Comparison of ENCODE assay signal across 15 cellular contexts in the genomic region with DNA sequence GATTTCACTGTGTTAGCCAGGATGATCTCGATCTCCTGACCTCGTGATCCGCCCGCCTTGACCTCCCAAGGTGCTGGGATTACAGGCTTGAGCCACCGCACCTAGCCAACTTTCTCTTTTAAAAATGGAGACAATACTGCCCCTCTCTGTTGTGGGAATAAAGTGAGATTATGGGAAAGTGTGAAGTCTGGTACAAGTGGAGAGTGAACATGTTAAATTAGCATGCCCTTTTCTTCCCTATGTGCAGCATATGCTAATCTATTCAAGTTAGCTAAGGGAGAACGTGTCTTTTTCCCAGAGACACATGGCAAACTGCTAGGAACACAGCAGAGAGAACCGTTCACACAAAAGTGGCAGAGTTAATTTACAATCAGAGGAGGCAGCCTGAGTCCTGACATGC. TPM values are rescaled to one million over a fixed set of nuclear protein-coding genes. Genes with fewer than 3 reads are reported as not detected.
DNase-seq lines count a peak whose midpoint lies in the region; ATAC-seq and TF ChIP-seq lines count a peak whose summit lies in the region.
"Had no signal": no experiment of that assay in that cellular context is flagged by ENCODE, and none has a peak within 500 bp of the region (broad histone marks: within the 10 kb centered on the region; RNA-seq: fewer than 3 reads in every experiment).

No MANE protein-coding gene starts in this region.

- no peaks in the 10 kb centered on the region for H3K27me3 ChIP-seq in CD4-positive, alpha-beta memory T cell (ENCODE audit: insufficient read depth, low read length)
- H3K27me3 ChIP-seq in HCT116 (ENCODE audit: insufficient read depth, low read length) (no peaks in the 10 kb centered on the region), suprapubic skin (no peaks in the 10 kb centered on the region)
- H3K27me3 ChIP-seq: dorsolateral prefrontal cortex had no signal

- peak overlapping the region; percentile 100 for H3K4me2 ChIP-seq in HCT116 (ENCODE audit: low read length)

- RAD21 ChIA-PET in HCT116 (lab: Charles Lee; ENCODE audit: low non-redundant PET in 1 of 2, low total read pairs in 2 of 2, uncharacterized antibody in 2 of 2, unreplicated experiment in 2 of 2), result interaction anchor here in 1 of 2 experiments (1.6 kb wide), 1 partner anchor 28 kb away, joined by 3 read pairs; the partner anchor contains the start of gene MLF2

- peaks cover 29% of the 10 kb centered on the region for H3K36me3 ChIP-seq in CD4-positive, alpha-beta memory T cell (ENCODE audit: insufficient read depth, low read length)
- H3K36me3 ChIP-seq in HCT116 (ENCODE audit: control insufficient read depth in 1 of 2, insufficient read depth in 2 of 2, low read length in 2 of 2) (peaks cover 17 to 20% of the 10 kb centered on the region in 2 experiments; a peak in 3 of 4 replicates), suprapubic skin (peaks cover 31% of the 10 kb centered on the region)

- H3K27ac ChIP-seq in CD4-positive, alpha-beta memory T cell (ENCODE audit: low read depth, low read length), result no peak overlapping the region
- H3K27ac ChIP-seq in HCT116 (ENCODE audit: low read depth, low read length) (no peak overlapping the region), suprapubic skin (no peak overlapping the region)

- no peak for TF ChIP-seq CTCF in HCT116 (IDR thresholded peaks at IDR 0.05 in 2 of 3, conservative IDR thresholded peaks at IDR 0.05 in 1 of 3; ENCODE audit: borderline replicate concordance in 1 of 3, insufficient read depth in 1 of 3, low read depth in 2 of 3, low read length in 2 of 3)
- no peak for TF ChIP-seq CTCF in nephron progenitor cell (IDR thresholded peaks at IDR 0.05)
- no peak for TF ChIP-seq CTCF in suprapubic skin (IDR thresholded peaks at IDR 0.05)

- H3K9me2 ChIP-seq in HCT116 (ENCODE audit: insufficient read depth), result no peaks in the 10 kb centered on the region

- H3K9ac ChIP-seq in HCT116 (ENCODE audit: low read length), result no peak overlapping the region

- peak overlapping the region in 7 of 8 donors; percentile 12 to 89 (median 20) for H3K4me3 Mint-ChIP-seq in CD4-positive, alpha-beta memory T cell
- peak overlapping the region; percentile 90 for H3K4me3 Mint-ChIP-seq in activated T-helper 17 cell treated with anti-CD3 and anti-CD28 coated beads, Interleukin-2, amount 50 U/mL, for 72 hours
- H3K4me3 Mint-ChIP-seq in nephron progenitor cell, result peak overlapping the region; percentile 62

- H2AFZ ChIP-seq in HCT116 (ENCODE audit: low read depth, low read length, poor library complexity, severe bottlenecking), result no peak overlapping the region

- TF ChIP-seq RAD21 in HCT116 (IDR thresholded peaks at IDR 0.05; ENCODE audit: low read depth), result no peak

- no peaks in the 10 kb centered on the region for H3K9me3 ChIP-seq in CD4-positive, alpha-beta memory T cell (ENCODE audit: control insufficient read depth in 1 of 2, low read length in 2 of 2)
- H3K9me3 ChIP-seq in HCT116 (ENCODE audit: control insufficient read depth in 1 of 2, insufficient read depth in 1 of 2, low read depth in 1 of 2, low read length in 2 of 2) (no peaks in the 10 kb centered on the region), suprapubic skin (no peaks in the 10 kb centered on the region)
- H3K9me3 ChIP-seq: thoracic aorta had no signal

- H3K4me1 Mint-ChIP-seq in CD4-positive, alpha-beta memory T cell, result peaks cover 15 to 31% (median 22%) of the 10 kb centered on the region in 4 donors
- peaks cover 26% of the 10 kb centered on the region for H3K4me1 Mint-ChIP-seq in activated T-helper 17 cell treated with anti-CD3 and anti-CD28 coated beads, Interleukin-2, amount 50 U/mL, for 72 hours
- H3K4me1 Mint-ChIP-seq in nephron progenitor cell, result peaks cover 40% of the 10 kb centered on the region

- ATAC-seq in HCT116, result no peak
- no peak for ATAC-seq in activated T-helper 17 cell treated with anti-CD3 and anti-CD28 coated beads, Interleukin-2, amount 50 U/mL, for 72 hours (replicated peaks)
- ATAC-seq: sciatic nerve had no signal

- peak overlapping the region in 5 of 7 donors; percentile 16 to 73 (median 51) for H3K27ac Mint-ChIP-seq in CD4-positive, alpha-beta memory T cell
- H3K27ac Mint-ChIP-seq in activated T-helper 17 cell treated with anti-CD3 and anti-CD28 coated beads, Interleukin-2, amount 50 U/mL, for 72 hours, result peak overlapping the region; percentile 11
- H3K27ac Mint-ChIP-seq in nephron progenitor cell, result no peak overlapping the region

- no peak overlapping the region for H3K4me3 ChIP-seq in CD4-positive, alpha-beta memory T cell (ENCODE audit: low read length in 2 of 2)
- H3K4me3 ChIP-seq in HCT116 (replicated peaks in 1 of 2; ENCODE audit: low read depth in 1 of 2, low read length in 2 of 2) (no peak overlapping the region), suprapubic skin (no peak overlapping the region)

- no peak for DNase-seq in CD4-positive, alpha-beta memory T cell
- no peak for DNase-seq in HCT116 (ENCODE audit: low read depth, low spot score)
- DNase-seq in nephron progenitor cell, result no peak
- DNase-seq in suprapubic skin (ENCODE audit: low spot score in 2 of 2), result no peak
- no peak for DNase-seq in amygdala (lab: John Stamatoyannopoulos, UW)
- no peak for DNase-seq in H4 (ENCODE audit: low spot score)
- DNase-seq: activated CD4-positive, CD25-positive, alpha-beta regulatory T cell treated with anti-CD3 and anti-CD28 coated beads, Interleukin-2, amount 50 U/mL, for 72 hours; dorsolateral prefrontal cortex; GOT3; NCI-H1436 treated with DMSO at 0.1 percent for 48 hours; NCI-H526 had no signal

- WGBS in suprapubic skin, result 90% methylated on average over 7 of the region's 7 CpGs

- no TSS peak for BruUV-seq in HCT116 (replicated peaks; lab: Mats Ljungman, UMichigan)

- no peaks in the 10 kb centered on the region for H3K9me3 Mint-ChIP-seq in CD4-positive, alpha-beta memory T cell
- H3K9me3 Mint-ChIP-seq in activated T-helper 17 cell treated with anti-CD3 and anti-CD28 coated beads, Interleukin-2, amount 50 U/mL, for 72 hours, result peaks cover 3% of the 10 kb centered on the region
- peaks cover 4% of the 10 kb centered on the region for H3K9me3 Mint-ChIP-seq in nephron progenitor cell

- TF ChIP-seq POLR2A in HCT116 (IDR thresholded peaks at IDR 0.05; ENCODE audit: borderline replicate concordance, extremely low read depth, insufficient read depth, insufficient read length) (no peak), suprapubic skin (IDR thresholded peaks at IDR 0.05) (no peak)

- H3K36me3 Mint-ChIP-seq in CD4-positive, alpha-beta memory T cell, result peaks cover 29 to 36% of the 10 kb centered on the region in 2 donors
- peaks cover 48% of the 10 kb centered on the region for H3K36me3 Mint-ChIP-seq in activated T-helper 17 cell treated with anti-CD3 and anti-CD28 coated beads, Interleukin-2, amount 50 U/mL, for 72 hours (ENCODE audit: low read depth)
- peaks cover 18% of the 10 kb centered on the region for H3K36me3 Mint-ChIP-seq in nephron progenitor cell (ENCODE audit: low read depth)

- POLR2A ChIA-PET in CD4-positive, alpha-beta memory T cell (lab: Charles Lee; ENCODE audit: partially characterized antibody), result interaction anchor here (1.5 to 4.5 kb wide), 5 partner anchors 28 to 67 kb away, joined by 3 to 158 read pairs (median 18); partner anchors contain the start of genes MLF2 and ZNF384
- POLR2A ChIA-PET in HCT116 (lab: Charles Lee), result no interaction called here

- H4K20me1 ChIP-seq in HCT116 (ENCODE audit: insufficient read depth), result no peaks in the 10 kb centered on the region

- no peaks in the 10 kb centered on the region for H3K27me3 Mint-ChIP-seq in CD4-positive, alpha-beta memory T cell
- H3K27me3 Mint-ChIP-seq in activated T-helper 17 cell treated with anti-CD3 and anti-CD28 coated beads, Interleukin-2, amount 50 U/mL, for 72 hours, result no peaks in the 10 kb centered on the region
- H3K27me3 Mint-ChIP-seq in nephron progenitor cell (ENCODE audit: low read depth, poor library complexity), result peaks cover 12% of the 10 kb centered on the region

- intact Hi-C loops in CD4-positive, alpha-beta memory T cell (cut with micrococcal nuclease), result no loop called here
- intact Hi-C loops in HCT116 (cut with micrococcal nuclease), result no loop called here

- peaks cover 14% of the 10 kb centered on the region; the same call in 1 of the 2 replicates for H3K79me2 ChIP-seq in HCT116 (ENCODE audit: insufficient read depth, low read length)

- TF ChIP-seq EP300 in suprapubic skin (IDR thresholded peaks at IDR 0.05), result no peak

- CTCF ChIA-PET in CD4-positive, alpha-beta memory T cell (lab: Charles Lee; ENCODE audit: partially characterized antibody), result interaction anchor here (0.6 to 3.9 kb wide), 5 partner anchors 28 to 101 kb away, joined by 3 to 32 read pairs (median 9); partner anchors contain the start of genes MLF2 and ZNF384
- CTCF ChIA-PET in HCT116 (lab: Charles Lee), result interaction anchor here (2.7 kb wide), 1 partner anchor 28 kb away, joined by 16 read pairs; the partner anchor contains the start of gene MLF2

- peaks cover 21% of the 10 kb centered on the region for H3K4me1 ChIP-seq in CD4-positive, alpha-beta memory T cell (ENCODE audit: insufficient read depth, low read length)
- H3K4me1 ChIP-seq in HCT116 (ENCODE audit: control insufficient read depth in 1 of 2, insufficient read depth in 2 of 2, low read length in 2 of 2) (peaks cover 5 to 26% of the 10 kb centered on the region in 2 experiments; a peak in 3 of 4 replicates), suprapubic skin (peaks cover 13% of the 10 kb centered on the region)

RNA-seq across cellular contexts. Expression of gene COPS7A, which starts 1.5 kb away (rescaled TPM):
- 10 to 100 TPM; 36.9 to 37.7 TPM for total RNA-seq in CD4-positive, alpha-beta memory T cell
- 10 to 100 TPM; 44.7 to 48.6 TPM for polyA plus RNA-seq in CD4-positive, alpha-beta memory T cell
- total RNA-seq in HCT116 (2021; ENCODE audit: unreplicated experiment) (67.8 TPM), suprapubic skin (10 to 100 TPM; 50.2 to 70.7 (median 66.6) TPM)
- polyA plus RNA-seq in HCT116 (2012), result 92.1 and 108 TPM in 2 replicates
- 10 to 100 TPM; 36.5 to 38.7 TPM for total RNA-seq in activated T-helper 17 cell treated with anti-CD3 and anti-CD28 coated beads, Interleukin-2, amount 50 U/mL, for 72 hours
- 93.8 and 93.9 TPM in 2 replicates for total RNA-seq in H4 (2014; rRNA removed; shearing (Covaris generic))

RNA-seq across cellular contexts. Expression of gene PIANP, which starts 24.7 kb away (rescaled TPM):
- 1 to 10 TPM; 1.3 to 1.5 TPM for total RNA-seq in CD4-positive, alpha-beta memory T cell
- polyA plus RNA-seq in CD4-positive, alpha-beta memory T cell, result under 1 TPM; 0.61 to 0.69 TPM
- not detected for total RNA-seq in HCT116 (2021; ENCODE audit: unreplicated experiment)
- polyA plus RNA-seq in HCT116 (2012), result 0.11 and 0.16 TPM in 2 replicates
- total RNA-seq in activated T-helper 17 cell treated with anti-CD3 and anti-CD28 coated beads, Interleukin-2, amount 50 U/mL, for 72 hours, result 1 to 10 TPM in 1 of 2 donors, under 1 TPM in 1; 0.41 to 1.4 TPM
- not detected for total RNA-seq in suprapubic skin
- total RNA-seq in H4 (2014; rRNA removed; shearing (Covaris generic)), result not detected in 2 replicates
- total RNA-seq: mononuclear cell had no signal

RNA-seq across cellular contexts. Expression of gene MLF2, which starts 27.6 kb away (rescaled TPM):
- 10 to 100 TPM; 79.8 to 80.3 TPM for total RNA-seq in CD4-positive, alpha-beta memory T cell
- polyA plus RNA-seq in CD4-positive, alpha-beta memory T cell, result 100 to 1,000 TPM; 111 to 130 TPM
- total RNA-seq in HCT116 (2021; ENCODE audit: unreplicated experiment), result 309 TPM
- polyA plus RNA-seq in HCT116 (2012), result 328 and 383 TPM in 2 replicates
- total RNA-seq in activated T-helper 17 cell treated with anti-CD3 and anti-CD28 coated beads, Interleukin-2, amount 50 U/mL, for 72 hours, result 100 to 1,000 TPM; 132 to 279 TPM
- 100 to 1,000 TPM; 147 to 195 (median 180) TPM for total RNA-seq in suprapubic skin
- total RNA-seq in H4 (2014; rRNA removed; shearing (Covaris generic)), result 314 and 332 TPM in 2 replicates

RNA-seq across cellular contexts. Expression of gene ZNF384, which starts 36.2 kb away (rescaled TPM):
- 10 to 100 TPM; 88.6 to 88.7 TPM for total RNA-seq in CD4-positive, alpha-beta memory T cell
- 10 to 100 TPM; 14.4 to 45.8 TPM for polyA plus RNA-seq in CD4-positive, alpha-beta memory T cell
- 73.4 TPM for total RNA-seq in HCT116 (2021; ENCODE audit: unreplicated experiment)
- 70.4 and 70.7 TPM in 2 replicates for polyA plus RNA-seq in HCT116 (2012)
- 10 to 100 TPM; 80.6 to 88.7 TPM for total RNA-seq in activated T-helper 17 cell treated with anti-CD3 and anti-CD28 coated beads, Interleukin-2, amount 50 U/mL, for 72 hours
- 10 to 100 TPM; 34.5 to 72.0 (median 42.2) TPM for total RNA-seq in suprapubic skin
- 21.2 and 23.6 TPM in 2 replicates for total RNA-seq in H4 (2014; rRNA removed; shearing (Covaris generic))

RNA-seq across cellular contexts. Expression of gene PTMS, which starts 40.8 kb away (rescaled TPM):
- total RNA-seq in CD4-positive, alpha-beta memory T cell, result 1 to 10 TPM; 2.0 to 2.9 TPM
- 1 to 10 TPM; 1.3 to 3.6 TPM for polyA plus RNA-seq in CD4-positive, alpha-beta memory T cell
- total RNA-seq in HCT116 (2021; ENCODE audit: unreplicated experiment) (494 TPM), suprapubic skin (100 to 1,000 TPM in 2 of 4 donors, 10 to 100 TPM in 2; 91.2 to 128 (median 99.8) TPM)
- polyA plus RNA-seq in HCT116 (2012), result 414 and 526 TPM in 2 replicates
- total RNA-seq in activated T-helper 17 cell treated with anti-CD3 and anti-CD28 coated beads, Interleukin-2, amount 50 U/mL, for 72 hours, result 100 to 1,000 TPM in 1 of 2 donors, 10 to 100 TPM in 1; 71.3 to 161 TPM
- total RNA-seq in H4 (2014; rRNA removed; shearing (Covaris generic)), result 122 and 133 TPM in 2 replicates

Comparison
In these comparisons a context has a peak if more than half of its experiments do, and no peak if none do; other contexts are left out.
1. H3K4me3 Mint-ChIP-seq: peak in every context shown above with its lines; median percentile 90 in activated T-helper 17 cell treated with anti-CD3 and anti-CD28 coated beads, Interleukin-2, amount 50 U/mL, for 72 hours; 62 in nephron progenitor cell; 20 in CD4-positive, alpha-beta memory T cell.